Comparison of ENCODE assay signal across 28 cellular contexts in genomic region chrX:123311486-123311885, GRCh38.
"Had no signal": no experiment of that assay in that cellular context is flagged by ENCODE, and none has a peak within 500 bp of the region (broad histone marks: within the 10 kb centered on the region; RNA-seq: fewer than 3 reads in every experiment).

No MANE protein-coding gene starts in this region.

- H3K27me3 ChIP-seq: heart left ventricle, neural progenitor cell, neutrophil, right atrium auricular region, suprapubic skin, tibial artery, upper lobe of right lung had no signal

- FAIRE-seq: kidney, urothelium cell line had no signal

- H3K4me3 ChIP-seq: heart left ventricle, left ventricle myocardium inferior, lung, mucosa of descending colon, neural progenitor cell, psoas muscle, right atrium auricular region, skin epidermis, suprapubic skin, thoracic aorta, tibial artery, upper lobe of right lung had no signal

- H3K4me1 ChIP-seq: heart left ventricle, left ventricle myocardium inferior, neural progenitor cell, psoas muscle, right atrium auricular region, suprapubic skin, tibial artery, upper lobe of right lung had no signal

- ATAC-seq: heart left ventricle; left colon; mucosa of descending colon; naive thymus-derived CD4-positive, alpha-beta T cell; natural killer cell treated with Interleukin-12 subunit alpha and Interleukin-12 subunit beta and Interleukin-15 and Interleukin-18, amount 100 ng/mL, for 72 hours; psoas muscle; sciatic nerve; stimulated activated effector memory CD8-positive, alpha-beta T cell treated with anti-CD3 and anti-CD28 coated beads, Interleukin-12 subunit alpha, Interleukin-12 subunit beta, amount 100 ng/mL, for 72 hours; upper lobe of right lung had no signal

- DNase-seq: heart left ventricle; hypothalamus; immature natural killer cell; kidney; left colon; left ventricle myocardium inferior; mesendoderm; mucosa of descending colon; naive thymus-derived CD4-positive, alpha-beta T cell; occipital lobe; psoas muscle; stimulated activated CD4-positive, alpha-beta T cell treated with anti-CD3 and anti-CD28 coated beads, Interleukin-4, amount 100 ng/mL, for 24 hours; stimulated activated naive CD4-positive, alpha-beta T cell; tibial artery; trophoblast cell; upper lobe of right lung had no signal

- H3K36me3 ChIP-seq: heart left ventricle, left ventricle myocardium inferior, neural progenitor cell, neutrophil, right atrium auricular region, suprapubic skin, thoracic aorta, tibial artery, upper lobe of right lung had no signal

- H3K27ac ChIP-seq: heart left ventricle, left ventricle myocardium inferior, neural progenitor cell, neutrophil, parathyroid adenoma, psoas muscle, right atrium auricular region, skin epidermis, suprapubic skin, thoracic aorta, tibial artery, upper lobe of right lung had no signal

- H3K9me3 ChIP-seq: heart left ventricle, left ventricle myocardium inferior, mucosa of descending colon, neutrophil, psoas muscle, right atrium auricular region, suprapubic skin, thoracic aorta, tibial artery, upper lobe of right lung had no signal
